ENCODE assay signal across 8 cellular contexts in the genomic region with DNA sequence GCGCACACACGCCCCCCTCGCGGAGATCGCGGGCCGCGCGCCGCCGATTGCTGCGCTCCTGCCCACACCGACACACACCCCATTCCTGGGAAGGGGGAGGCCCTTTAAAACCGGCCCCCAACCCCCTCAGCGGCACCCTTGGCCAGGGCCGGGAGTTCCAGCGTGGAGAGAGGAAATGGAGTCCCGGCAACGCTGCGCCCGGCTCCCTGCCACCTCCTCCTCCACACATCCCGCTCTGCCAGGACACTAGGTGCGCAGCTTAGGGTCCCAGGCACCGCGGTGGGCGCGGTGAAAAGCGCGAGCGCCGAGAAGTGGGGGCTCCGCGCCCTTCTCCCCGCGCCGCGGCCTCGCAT. TPM values are rescaled to one million over a fixed set of nuclear protein-coding genes. Genes with fewer than 3 reads are reported as not detected.
DNase-seq lines count a peak whose midpoint lies in the region; ATAC-seq and TF ChIP-seq lines count a peak whose summit lies in the region.

No MANE protein-coding gene starts in this region.

- POLR2A ChIA-PET in CD8-positive, alpha-beta T cell (lab: Charles Lee), result interaction anchor here (1.4 kb wide), 1 partner anchor 77 kb away, joined by 3 read pairs; no protein-coding TSS in a partner anchor

- peak in 1 of 7 experiments; percentile 11 for DNase-seq in CD8-positive, alpha-beta T cell
- DNase-seq in breast epithelium (ENCODE audit: low spot score in 2 of 2), result peak in 1 of 2 donors; percentile 55
- DNase-seq in memory B cell (ENCODE audit: low spot score in 2 of 2), result peak in 1 of 2 donors; percentile 10
- peak; percentile 75 for DNase-seq in ureter (ENCODE audit: low spot score)
- DNase-seq in cerebellum (ENCODE audit: low spot score), result no peak
- DNase-seq in foreskin melanocyte, result no peak

- H3K27ac ChIP-seq in CD8-positive, alpha-beta T cell (ENCODE audit: low read depth, low read length), result no peak overlapping the region
- peak overlapping the region; percentile 99 for H3K27ac ChIP-seq in breast epithelium

- no peak overlapping the region for H3K27ac Mint-ChIP-seq in CD8-positive, alpha-beta T cell
- peak overlapping the region; percentile 67 for H3K27ac Mint-ChIP-seq in memory B cell

- no peaks in the 10 kb centered on the region for H3K27me3 Mint-ChIP-seq in CD8-positive, alpha-beta T cell (ENCODE audit: low read depth)
- peaks cover 1% of the 10 kb centered on the region for H3K27me3 Mint-ChIP-seq in memory B cell

- no peaks in the 10 kb centered on the region for H3K9me3 ChIP-seq in CD8-positive, alpha-beta T cell (ENCODE audit: low read length)
- no peaks in the 10 kb centered on the region for H3K9me3 ChIP-seq in breast epithelium

- no peak for TF ChIP-seq POLR2A in breast epithelium (IDR thresholded peaks at IDR 0.05)

- peaks cover 17% of the 10 kb centered on the region for H3K4me1 Mint-ChIP-seq in CD8-positive, alpha-beta T cell (ENCODE audit: low read depth)
- H3K4me1 Mint-ChIP-seq in memory B cell, result peaks cover 9% of the 10 kb centered on the region

- peak overlapping the region; percentile 87 for H3K4me3 Mint-ChIP-seq in CD8-positive, alpha-beta T cell
- peak overlapping the region; percentile 87 for H3K4me3 Mint-ChIP-seq in memory B cell

- peak overlapping the region; percentile 86 for H3K4me3 ChIP-seq in CD8-positive, alpha-beta T cell (ENCODE audit: low read depth, low read length)
- peak overlapping the region; percentile 93 to 99 (median 97) for H3K4me3 ChIP-seq in breast epithelium

- no peaks in the 10 kb centered on the region for H3K27me3 ChIP-seq in CD8-positive, alpha-beta T cell (ENCODE audit: insufficient read depth, low read length)
- no peaks in the 10 kb centered on the region for H3K27me3 ChIP-seq in breast epithelium

- intact Hi-C loops in CD8-positive, alpha-beta T cell (cut with DNase I, micrococcal nuclease), result loop anchor here (2.0 to 5.0 kb wide), 5 partner anchors 61 to 584 kb away; a partner anchor contains a TSS
- intact Hi-C loops in breast epithelium (cut with DNase I; ENCODE audit: low total_unique reads), result loop anchor here (10.0 kb wide), 1 partner anchor 53 kb away; no protein-coding TSS in a partner anchor

- H3K36me3 Mint-ChIP-seq in CD8-positive, alpha-beta T cell, result no peaks in the 10 kb centered on the region
- H3K36me3 Mint-ChIP-seq in memory B cell, result no peaks in the 10 kb centered on the region

- CTCF ChIA-PET in CD8-positive, alpha-beta T cell (lab: Charles Lee), result interaction anchor here (0.6 to 1.4 kb wide), 5 partner anchors 24 to 120 kb away, joined by 3 to 5 read pairs (median 3); no protein-coding TSS in a partner anchor

- H3K36me3 ChIP-seq in CD8-positive, alpha-beta T cell (ENCODE audit: insufficient read depth, low read length), result no peaks in the 10 kb centered on the region
- H3K36me3 ChIP-seq in breast epithelium, result no peaks in the 10 kb centered on the region

- TF ChIP-seq CTCF in CD8-positive, alpha-beta T cell (IDR thresholded peaks at IDR 0.05), result no peak
- TF ChIP-seq CTCF in breast epithelium (IDR thresholded peaks at IDR 0.05), result no peak

- H3K9me3 Mint-ChIP-seq in CD8-positive, alpha-beta T cell, result no peaks in the 10 kb centered on the region
- H3K9me3 Mint-ChIP-seq in memory B cell, result no peaks in the 10 kb centered on the region

- H3K4me1 ChIP-seq in CD8-positive, alpha-beta T cell (ENCODE audit: insufficient read depth, low read length), result peaks cover 14% of the 10 kb centered on the region
- peaks cover 0 to 8% of the 10 kb centered on the region in 2 donors for H3K4me1 ChIP-seq in breast epithelium

- ATAC-seq in CD8-positive, alpha-beta T cell, result peak; percentile 9
- ATAC-seq in GM19463 (IDR thresholded peaks at IDR 0.05; ENCODE audit: unreplicated experiment), result peak; percentile 7
- peak; percentile 2 for ATAC-seq in HG03565 (IDR thresholded peaks at IDR 0.05; ENCODE audit: unreplicated experiment)
- ATAC-seq in memory B cell (ENCODE audit: low read depth), result peak; percentile 4

RNA-seq across cellular contexts. Expression of a gene that starts 0.4 kb away (rescaled TPM):
- total RNA-seq in CD8-positive, alpha-beta T cell, result 1 to 10 TPM; 3.5 to 4.4 TPM
- total RNA-seq in breast epithelium (100 to 1,000 TPM in 2 of 3 donors, 10 to 100 TPM in 1; 71.0 to 141 (median 112) TPM), ureter (70.8 TPM), cerebellum (79.6 TPM)

RNA-seq across cellular contexts. Expression of a gene that starts 49.7 kb away (rescaled TPM):
- total RNA-seq in CD8-positive, alpha-beta T cell, result not detected
- total RNA-seq in breast epithelium, result under 1 TPM in 1 of 3 donors, not detected in 2; 0.29 TPM
- not detected for total RNA-seq in ureter
- not detected for total RNA-seq in cerebellum

Comparison
In these comparisons a context has a peak if more than half of its experiments do, and no peak if none do; other contexts are left out.
1. RNA of a gene that starts 0.4 kb away (total RNA-seq): 71.0 to 141 TPM in breast epithelium, 79.6 TPM in cerebellum (single experiment) and 70.8 TPM in ureter (single experiment); 3.5 to 4.4 TPM in CD8-positive, alpha-beta T cell; every median in the first group is over 10 times any median in the second.
2. Peak in every context shown above with its lines, with median percentiles within 50 percentile points of each other: ATAC-seq.